Comparison of ENCODE assay signal across 1 cellular context in genomic region chr17:5526821-5527598, GRCh38.
TF ChIP-seq lines count a peak whose summit lies in the region.

No MANE protein-coding gene starts in this region.

TF ChIP-seq in GM23338, 12 proteins besides CTCF, POLR2A, EP300 and RAD21 (continued from another document):
- TF ChIP-seq, protein P1, sequence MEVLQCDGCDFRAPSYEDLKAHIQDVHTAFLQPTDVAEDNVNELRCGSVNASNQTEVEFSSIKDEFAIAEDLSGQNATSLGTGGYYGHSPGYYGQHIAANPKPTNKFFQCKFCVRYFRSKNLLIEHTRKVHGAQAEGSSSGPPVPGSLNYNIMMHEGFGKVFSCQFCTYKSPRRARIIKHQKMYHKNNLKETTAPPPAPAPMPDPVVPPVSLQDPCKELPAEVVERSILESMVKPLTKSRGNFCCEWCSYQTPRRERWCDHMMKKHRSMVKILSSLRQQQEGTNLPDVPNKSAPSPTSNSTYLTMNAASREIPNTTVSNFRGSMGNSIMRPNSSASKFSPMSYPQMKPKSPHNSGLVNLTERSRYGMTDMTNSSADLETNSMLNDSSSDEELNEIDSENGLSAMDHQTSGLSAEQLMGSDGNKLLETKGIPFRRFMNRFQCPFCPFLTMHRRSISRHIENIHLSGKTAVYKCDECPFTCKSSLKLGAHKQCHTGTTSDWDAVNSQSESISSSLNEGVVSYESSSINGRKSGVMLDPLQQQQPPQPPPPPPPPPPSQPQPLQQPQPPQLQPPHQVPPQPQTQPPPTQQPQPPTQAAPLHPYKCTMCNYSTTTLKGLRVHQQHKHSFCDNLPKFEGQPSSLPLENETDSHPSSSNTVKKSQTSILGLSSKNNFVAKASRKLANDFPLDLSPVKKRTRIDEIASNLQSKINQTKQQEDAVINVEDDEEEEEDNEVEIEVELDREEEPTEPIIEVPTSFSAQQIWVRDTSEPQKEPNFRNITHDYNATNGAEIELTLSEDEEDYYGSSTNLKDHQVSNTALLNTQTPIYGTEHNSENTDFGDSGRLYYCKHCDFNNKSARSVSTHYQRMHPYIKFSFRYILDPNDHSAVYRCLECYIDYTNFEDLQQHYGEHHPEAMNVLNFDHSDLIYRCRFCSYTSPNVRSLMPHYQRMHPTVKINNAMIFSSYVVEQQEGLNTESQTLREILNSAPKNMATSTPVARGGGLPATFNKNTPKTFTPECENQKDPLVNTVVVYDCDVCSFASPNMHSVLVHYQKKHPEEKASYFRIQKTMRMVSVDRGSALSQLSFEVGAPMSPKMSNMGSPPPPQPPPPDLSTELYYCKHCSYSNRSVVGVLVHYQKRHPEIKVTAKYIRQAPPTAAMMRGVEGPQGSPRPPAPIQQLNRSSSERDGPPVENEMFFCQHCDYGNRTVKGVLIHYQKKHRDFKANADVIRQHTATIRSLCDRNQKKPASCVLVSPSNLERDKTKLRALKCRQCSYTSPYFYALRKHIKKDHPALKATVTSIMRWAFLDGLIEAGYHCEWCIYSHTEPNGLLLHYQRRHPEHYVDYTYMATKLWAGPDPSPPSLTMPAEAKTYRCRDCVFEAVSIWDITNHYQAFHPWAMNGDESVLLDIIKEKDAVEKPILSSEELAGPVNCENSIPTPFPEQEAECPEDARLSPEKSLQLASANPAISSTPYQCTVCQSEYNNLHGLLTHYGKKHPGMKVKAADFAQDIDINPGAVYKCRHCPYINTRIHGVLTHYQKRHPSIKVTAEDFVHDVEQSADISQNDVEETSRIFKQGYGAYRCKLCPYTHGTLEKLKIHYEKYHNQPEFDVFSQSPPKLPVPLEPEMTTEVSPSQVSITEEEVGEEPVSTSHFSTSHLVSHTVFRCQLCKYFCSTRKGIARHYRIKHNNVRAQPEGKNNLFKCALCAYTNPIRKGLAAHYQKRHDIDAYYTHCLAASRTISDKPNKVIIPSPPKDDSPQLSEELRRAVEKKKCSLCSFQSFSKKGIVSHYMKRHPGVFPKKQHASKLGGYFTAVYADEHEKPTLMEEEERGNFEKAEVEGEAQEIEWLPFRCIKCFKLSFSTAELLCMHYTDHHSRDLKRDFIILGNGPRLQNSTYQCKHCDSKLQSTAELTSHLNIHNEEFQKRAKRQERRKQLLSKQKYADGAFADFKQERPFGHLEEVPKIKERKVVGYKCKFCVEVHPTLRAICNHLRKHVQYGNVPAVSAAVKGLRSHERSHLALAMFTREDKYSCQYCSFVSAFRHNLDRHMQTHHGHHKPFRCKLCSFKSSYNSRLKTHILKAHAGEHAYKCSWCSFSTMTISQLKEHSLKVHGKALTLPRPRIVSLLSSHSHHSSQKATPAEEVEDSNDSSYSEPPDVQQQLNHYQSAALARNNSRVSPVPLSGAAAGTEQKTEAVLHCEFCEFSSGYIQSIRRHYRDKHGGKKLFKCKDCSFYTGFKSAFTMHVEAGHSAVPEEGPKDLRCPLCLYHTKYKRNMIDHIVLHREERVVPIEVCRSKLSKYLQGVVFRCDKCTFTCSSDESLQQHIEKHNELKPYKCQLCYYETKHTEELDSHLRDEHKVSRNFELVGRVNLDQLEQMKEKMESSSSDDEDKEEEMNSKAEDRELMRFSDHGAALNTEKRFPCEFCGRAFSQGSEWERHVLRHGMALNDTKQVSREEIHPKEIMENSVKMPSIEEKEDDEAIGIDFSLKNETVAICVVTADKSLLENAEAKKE (CRISPR knock-in tag; IDR thresholded peaks at IDR 0.05) = no peak
